ENCODE assay signal across 1 cellular context in the genomic region with DNA sequence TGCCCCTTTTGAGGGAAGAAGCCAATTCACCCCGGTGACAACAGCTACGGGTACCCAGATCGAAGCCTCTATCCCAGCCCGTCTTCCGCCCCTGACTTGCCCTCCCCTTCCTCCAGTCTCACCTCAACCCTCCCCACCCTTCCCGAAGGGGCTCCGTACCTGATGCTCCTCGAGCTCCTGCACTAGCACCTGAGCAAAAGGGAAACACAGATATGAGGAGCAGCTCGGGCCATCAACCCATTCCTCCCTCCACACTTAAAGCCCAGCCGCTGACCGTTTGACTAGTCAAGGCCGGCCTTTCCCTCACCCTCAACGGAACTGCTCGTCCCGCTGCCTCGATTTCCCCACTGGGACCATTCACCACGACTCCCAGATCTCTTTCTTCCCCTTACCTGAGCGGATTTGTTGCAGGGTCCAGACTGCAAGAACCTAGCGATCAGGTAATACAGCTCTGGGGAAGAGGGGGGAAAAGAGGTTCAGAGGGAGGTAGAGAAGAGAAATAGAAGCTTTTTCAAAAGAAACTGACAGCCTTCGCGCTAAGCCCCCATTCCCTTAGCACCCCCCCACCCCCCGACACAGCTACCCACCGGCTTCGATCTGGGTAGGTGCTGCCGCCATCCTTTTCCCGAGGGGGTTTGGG.
TF ChIP-seq lines count a peak whose summit lies in the region.

No MANE protein-coding gene starts in this region.

TF ChIP-seq in SK-N-SH treated with all-trans-retinoic acid at 6 μM for 48 hours, 23 proteins besides CTCF, POLR2A, EP300 and RAD21 (continued from another document):
- no peak for TF ChIP-seq OSR1 (CRISPR knock-in tag; IDR thresholded peaks at IDR 0.05)
- TF ChIP-seq TCF4 (CRISPR knock-in tag; IDR thresholded peaks at IDR 0.05; ENCODE audit: borderline replicate concordance) = no peak
- TF ChIP-seq, protein P1, sequence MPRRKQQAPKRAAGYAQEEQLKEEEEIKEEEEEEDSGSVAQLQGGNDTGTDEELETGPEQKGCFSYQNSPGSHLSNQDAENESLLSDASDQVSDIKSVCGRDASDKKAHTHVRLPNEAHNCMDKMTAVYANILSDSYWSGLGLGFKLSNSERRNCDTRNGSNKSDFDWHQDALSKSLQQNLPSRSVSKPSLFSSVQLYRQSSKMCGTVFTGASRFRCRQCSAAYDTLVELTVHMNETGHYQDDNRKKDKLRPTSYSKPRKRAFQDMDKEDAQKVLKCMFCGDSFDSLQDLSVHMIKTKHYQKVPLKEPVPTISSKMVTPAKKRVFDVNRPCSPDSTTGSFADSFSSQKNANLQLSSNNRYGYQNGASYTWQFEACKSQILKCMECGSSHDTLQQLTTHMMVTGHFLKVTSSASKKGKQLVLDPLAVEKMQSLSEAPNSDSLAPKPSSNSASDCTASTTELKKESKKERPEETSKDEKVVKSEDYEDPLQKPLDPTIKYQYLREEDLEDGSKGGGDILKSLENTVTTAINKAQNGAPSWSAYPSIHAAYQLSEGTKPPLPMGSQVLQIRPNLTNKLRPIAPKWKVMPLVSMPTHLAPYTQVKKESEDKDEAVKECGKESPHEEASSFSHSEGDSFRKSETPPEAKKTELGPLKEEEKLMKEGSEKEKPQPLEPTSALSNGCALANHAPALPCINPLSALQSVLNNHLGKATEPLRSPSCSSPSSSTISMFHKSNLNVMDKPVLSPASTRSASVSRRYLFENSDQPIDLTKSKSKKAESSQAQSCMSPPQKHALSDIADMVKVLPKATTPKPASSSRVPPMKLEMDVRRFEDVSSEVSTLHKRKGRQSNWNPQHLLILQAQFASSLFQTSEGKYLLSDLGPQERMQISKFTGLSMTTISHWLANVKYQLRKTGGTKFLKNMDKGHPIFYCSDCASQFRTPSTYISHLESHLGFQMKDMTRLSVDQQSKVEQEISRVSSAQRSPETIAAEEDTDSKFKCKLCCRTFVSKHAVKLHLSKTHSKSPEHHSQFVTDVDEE (CRISPR knock-in tag; IDR thresholded peaks at IDR 0.05) = no peak
- no peak for TF ChIP-seq ISL1 (CRISPR knock-in tag; IDR thresholded peaks at IDR 0.05)
- no peak for TF ChIP-seq PPARA (CRISPR knock-in tag; IDR thresholded peaks at IDR 0.05; ENCODE audit: borderline replicate concordance)
- no peak for TF ChIP-seq GLIS3 (CRISPR knock-in tag; IDR thresholded peaks at IDR 0.05)
- TF ChIP-seq, protein P2, sequence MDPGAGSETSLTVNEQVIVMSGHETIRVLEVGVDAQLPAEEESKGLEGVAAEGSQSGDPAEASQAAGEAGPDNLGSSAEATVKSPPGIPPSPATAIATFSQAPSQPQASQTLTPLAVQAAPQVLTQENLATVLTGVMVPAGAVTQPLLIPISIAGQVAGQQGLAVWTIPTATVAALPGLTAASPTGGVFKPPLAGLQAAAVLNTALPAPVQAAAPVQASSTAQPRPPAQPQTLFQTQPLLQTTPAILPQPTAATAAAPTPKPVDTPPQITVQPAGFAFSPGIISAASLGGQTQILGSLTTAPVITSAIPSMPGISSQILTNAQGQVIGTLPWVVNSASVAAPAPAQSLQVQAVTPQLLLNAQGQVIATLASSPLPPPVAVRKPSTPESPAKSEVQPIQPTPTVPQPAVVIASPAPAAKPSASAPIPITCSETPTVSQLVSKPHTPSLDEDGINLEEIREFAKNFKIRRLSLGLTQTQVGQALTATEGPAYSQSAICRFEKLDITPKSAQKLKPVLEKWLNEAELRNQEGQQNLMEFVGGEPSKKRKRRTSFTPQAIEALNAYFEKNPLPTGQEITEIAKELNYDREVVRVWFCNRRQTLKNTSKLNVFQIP (CRISPR knock-in tag; IDR thresholded peaks at IDR 0.05; ENCODE audit: borderline replicate concordance, low read depth) = no peak
